ENCODE assay signal across 29 cellular contexts in genomic region chr17:1634841-1635650, GRCh38.
"Had no signal": no experiment of that assay in that cellular context is flagged by ENCODE, and none has a peak within 500 bp of the region (broad histone marks: within the 10 kb centered on the region; RNA-seq: fewer than 3 reads in every experiment).

No MANE protein-coding gene starts in this region.

- DNase-seq: activated CD4-positive, alpha-beta T cell treated with anti-CD3 and anti-CD28 coated beads for 1 hour; activated CD4-positive, alpha-beta T cell treated with anti-CD3 and anti-CD28 coated beads for 4 hours; activated CD4-positive, alpha-beta T cell treated with anti-CD3 and anti-CD28 coated beads, Interleukin-2, amount 50 U/mL, for 1 hour; activated CD4-positive, alpha-beta T cell treated with anti-CD3 and anti-CD28 coated beads, Interleukin-2, amount 50 U/mL, for 48 hours; activated CD8-positive, alpha-beta memory T cell treated with anti-CD3 and anti-CD28 coated beads for 24 hours; activated CD8-positive, alpha-beta T cell treated with anti-CD3 and anti-CD28 coated beads for 36 hours; activated effector memory CD4-positive, alpha-beta T cell treated with Interleukin-2 at 50 U/mL for 16 hours; activated gamma-delta T cell treated with Interleukin-2 at 50 U/mL for 16 hours; activated naive CD4-positive, alpha-beta T cell treated with anti-CD3 and anti-CD28 coated beads, Interleukin-2, amount 50 U/mL, for 16 hours; activated naive CD4-positive, alpha-beta T cell treated with Interleukin-2 at 50 U/mL for 16 hours; activated T-cell treated with anti-CD3 and anti-CD28 coated beads, Interleukin-2, amount 50 U/mL, for 4 hours; amygdala; aorta; body of pancreas; caudate nucleus; cortex of kidney; dermis blood vessel endothelial cell; effector CD8-positive, alpha-beta T cell; foreskin fibroblast; head of caudate nucleus; T-helper 1 cell; T-helper 17 cell had no signal

- H3K4me3 ChIP-seq: adrenal gland, body of pancreas had no signal

- ATAC-seq: activated CD8-positive, alpha-beta T cell treated with anti-CD3 and anti-CD28 coated beads for 36 hours; activated T-cell treated with anti-CD3 and anti-CD28 coated beads, Interleukin-2, amount 50 U/mL, for 4 hours; activated T-helper 17 cell treated with anti-CD3 and anti-CD28 coated beads, Interleukin-2, amount 50 U/mL, for 72 hours; body of pancreas; esophagus mucosa; T-helper 17 cell had no signal

- H3K27me3 ChIP-seq: adrenal gland, body of pancreas had no signal

- H3K27ac ChIP-seq: body of pancreas had no signal

- H3K9me3 ChIP-seq: adrenal gland, body of pancreas had no signal

- FAIRE-seq: colon, endometrium, endothelial cell of umbilical vein, frontal cortex had no signal
